8 cellular contexts compared by ENCODE assay signal in the genomic region with DNA sequence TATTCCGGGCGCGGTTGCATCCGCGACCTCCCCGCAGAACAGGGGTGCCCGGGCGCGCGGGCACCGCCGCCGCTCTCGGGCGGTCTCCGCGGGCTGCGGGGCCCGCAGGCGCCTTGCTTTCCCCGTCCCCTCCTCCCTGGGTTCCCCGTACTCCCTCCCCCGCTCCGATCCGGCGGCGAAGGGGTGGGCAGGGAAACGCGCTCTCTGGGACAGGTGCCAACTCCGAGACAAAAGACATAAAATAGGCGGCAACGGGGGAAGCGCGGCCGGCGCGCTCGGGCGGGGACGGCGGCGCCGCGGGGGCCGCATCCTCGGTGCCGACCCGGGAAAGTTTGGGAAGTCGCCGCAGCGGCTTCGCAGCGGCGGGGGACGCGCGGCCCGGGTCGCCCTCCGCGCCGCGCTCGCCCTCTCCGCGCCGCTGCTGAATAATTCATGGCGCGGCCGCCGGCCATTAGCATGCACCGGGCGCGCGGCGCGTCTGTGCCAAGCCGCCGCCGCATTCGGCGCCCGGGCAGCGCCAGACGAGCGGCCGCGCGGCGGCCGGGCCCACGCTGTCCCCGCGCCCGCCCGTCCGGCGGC.
DNase-seq lines count a peak whose midpoint lies in the region; ATAC-seq, FAIRE-seq and TF ChIP-seq lines count a peak whose summit lies in the region.

No MANE protein-coding gene starts in this region.

- H3F3A ChIP-seq in PC-9 (ENCODE audit: insufficient read depth, low read depth) (peaks cover 42% of the 10 kb centered on the region), neural progenitor cell (ENCODE audit: low read depth) (peaks cover 25% of the 10 kb centered on the region)

- H3K4me1 ChIP-seq in PC-9 (replicated peaks; ENCODE audit: insufficient read depth) (peaks cover 44% of the 10 kb centered on the region), neural progenitor cell (peaks cover 5% of the 10 kb centered on the region), thyroid gland (peaks cover 39 to 54% of the 10 kb centered on the region in 2 donors)

- no peaks in the 10 kb centered on the region for H3K36me3 Mint-ChIP-seq in neural progenitor cell

- H3K9me2 ChIP-seq in PC-9 (ENCODE audit: insufficient read depth): no peaks in the 10 kb centered on the region

- peak overlapping the region; percentile 85 for H3K4me3 Mint-ChIP-seq in neural progenitor cell

- CTCF ChIA-PET in PC-9 (lab: Charles Lee): no interaction called here

- H3K27me3 Mint-ChIP-seq in neural progenitor cell (ENCODE audit: insufficient read depth, low read depth): peaks cover 51% of the 10 kb centered on the region

- H3K4me1 Mint-ChIP-seq in neural progenitor cell: peaks cover 5% of the 10 kb centered on the region

- no peaks in the 10 kb centered on the region for H3K27me3 ChIP-seq in PC-9 (ENCODE audit: insufficient read depth, low read depth)
- peaks cover 98% of the 10 kb centered on the region for H3K27me3 ChIP-seq in neural progenitor cell
- no peaks in the 10 kb centered on the region for H3K27me3 ChIP-seq in thyroid gland

- peaks cover 7% of the 10 kb centered on the region; the same call in 1 of the 2 replicates for H3K36me3 ChIP-seq in PC-9 (ENCODE audit: low read depth)
- H3K36me3 ChIP-seq in neural progenitor cell: no peaks in the 10 kb centered on the region
- peaks cover 0 to 4% of the 10 kb centered on the region in 2 donors for H3K36me3 ChIP-seq in thyroid gland

- peak; percentile 83 for DNase-seq in D341Med (ENCODE audit: low spot score)
- DNase-seq in PC-9: peak; percentile 80 to 92
- peak; percentile 72 for DNase-seq in activated naive CD4-positive, alpha-beta T cell treated with Interleukin-2 at 50 U/mL for 16 hours
- peak; percentile 78 to 88 for DNase-seq in frontal cortex (ENCODE audit: low spot score in 2 of 2)
- peak; percentile 74 for DNase-seq in neural progenitor cell (ENCODE audit: low spot score)
- DNase-seq in thyroid gland: peak; percentile 88 to 91
- no peak for DNase-seq in HPDE6-E6E7 (ENCODE audit: extremely low spot score)

- POLR2A ChIA-PET in PC-9 (lab: Charles Lee; ENCODE audit: unreplicated experiment): interaction anchor here (0.6 to 0.9 kb wide), 3 partner anchors 38 to 196 kb away, joined by 3 to 5 read pairs (median 3); a partner anchor contains a TSS

- WGBS in thyroid gland, 2 donors: 0% methylated on average over 12 to 16 of the region's 98 CpGs

- H2AFZ ChIP-seq in PC-9 (peak overlapping the region; percentile 70; the same call in 1 of the 2 replicates), neural progenitor cell (replicated peaks) (peak overlapping the region; percentile 98)

- H3K27ac ChIP-seq in PC-9 (peak overlapping the region; percentile 62), neural progenitor cell (no peak overlapping the region), thyroid gland (peak overlapping the region; percentile 95 to 97 (median 97))

- H3K79me2 ChIP-seq in PC-9 (ENCODE audit: low read depth) (peaks cover 81% of the 10 kb centered on the region), neural progenitor cell (ENCODE audit: low read depth) (no peaks in the 10 kb centered on the region)

- no TSS peak for BruUV-seq in PC-9 (replicated peaks; lab: Mats Ljungman, UMichigan)

- no peak for FAIRE-seq in frontal cortex (lab: Jason Lieb, UNC)

- H3K9me3 ChIP-seq in PC-9 (ENCODE audit: insufficient read depth, low read depth) (no peaks in the 10 kb centered on the region), neural progenitor cell (ENCODE audit: low read depth) (no peaks in the 10 kb centered on the region), thyroid gland (no peaks in the 10 kb centered on the region)

- H4K20me1 ChIP-seq in PC-9 (ENCODE audit: insufficient read depth): peaks cover 15% of the 10 kb centered on the region
- peaks cover 38% of the 10 kb centered on the region for H4K20me1 ChIP-seq in neural progenitor cell (ENCODE audit: low read depth)

- no peak overlapping the region for H3K9ac ChIP-seq in neural progenitor cell

- TF ChIP-seq POLR2A in thyroid gland (IDR thresholded peaks at IDR 0.05): peak in 1 of 2 donors; percentile 77

- no peak overlapping the region for H3K27ac Mint-ChIP-seq in neural progenitor cell

- intact Hi-C loops in PC-9 (cut with micrococcal nuclease; ENCODE audit: unreplicated experiment): loop anchor here (2.0 to 5.0 kb wide), 3 partner anchors 34 to 65 kb away; no protein-coding TSS in a partner anchor
- intact Hi-C loops in thyroid gland (cut with DNase I): loop anchor here (5.0 kb wide), 1 partner anchor 64 kb away; no protein-coding TSS in a partner anchor

- H3K9me3 Mint-ChIP-seq in neural progenitor cell: no peaks in the 10 kb centered on the region

- H3K4me3 ChIP-seq in PC-9 (peak overlapping the region; percentile 99), neural progenitor cell (peak overlapping the region; percentile 63), thyroid gland (replicated peaks in 1 of 3) (peak overlapping the region; percentile 18 to 83 (median 50))

- TF ChIP-seq CTCF in PC-9 (conservative IDR thresholded peaks at IDR 0.05) (no peak), neural progenitor cell (IDR thresholded peaks at IDR 0.05) (no peak), thyroid gland (IDR thresholded peaks at IDR 0.05) (no peak)

- ATAC-seq in HG03439 (IDR thresholded peaks at IDR 0.05; ENCODE audit: unreplicated experiment): peak; percentile 15

- H3K4me2 ChIP-seq in PC-9 (peak overlapping the region; percentile 54; the same call in 1 of the 2 replicates), neural progenitor cell (peak overlapping the region; percentile 89)
